ENCODE assay signal across 1 cellular context in the genomic region with DNA sequence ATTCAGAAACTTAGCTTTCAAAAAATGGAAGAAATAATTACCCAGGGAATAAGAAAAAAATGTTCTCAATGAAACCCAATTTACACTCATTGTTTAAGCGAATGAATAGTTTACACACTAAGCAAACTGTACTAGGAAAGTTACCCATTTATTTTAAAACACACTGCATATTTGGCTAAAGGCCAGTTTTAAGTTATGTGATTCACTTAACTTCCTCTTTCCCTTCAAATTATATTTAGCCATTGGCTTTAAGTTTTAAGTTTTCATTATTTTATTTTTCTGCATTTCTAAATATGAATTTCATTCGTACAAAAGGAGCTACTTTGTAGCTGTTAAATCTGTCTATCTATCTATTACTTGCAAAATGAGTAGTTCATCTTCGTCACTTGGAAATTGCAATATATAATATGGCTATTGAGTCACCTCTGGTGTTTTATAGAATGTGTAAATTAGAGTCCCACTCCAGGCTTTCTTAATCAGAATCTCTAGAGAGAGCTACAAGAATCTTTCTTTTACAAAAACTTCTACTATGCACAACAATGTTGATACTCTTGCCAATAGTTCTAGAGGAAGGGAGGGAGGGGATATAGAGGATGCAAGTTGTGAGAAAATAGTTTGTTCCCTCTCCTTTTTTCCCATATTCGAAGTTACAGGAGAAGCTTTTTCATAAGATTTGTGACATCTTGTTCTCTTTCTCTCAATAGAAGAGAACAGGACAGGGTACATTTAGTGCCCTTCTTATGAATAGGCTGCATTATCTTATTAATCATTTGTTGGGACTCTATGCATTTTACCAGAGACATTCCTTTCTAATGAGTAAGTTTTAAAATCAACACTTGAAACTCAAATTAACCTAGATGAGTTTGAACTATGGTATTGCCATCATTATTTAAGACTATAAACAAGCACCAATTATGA.
TF ChIP-seq lines count a peak whose summit lies in the region.

No MANE protein-coding gene starts in this region.

TF ChIP-seq in IMR-90, 13 proteins besides CTCF, POLR2A, EP300 and RAD21 (continued from another document):
- no peak for TF ChIP-seq USF2 (IDR thresholded peaks at IDR 0.05; ENCODE audit: low read depth, low read length)
- no peak for TF ChIP-seq CHD1 (IDR thresholded peaks at IDR 0.05; ENCODE audit: low read depth, low read length)
